In genomic region chr5:35971878-35972210, GRCh38 we compare ENCODE assay signal across 8 cellular contexts. TPM values are rescaled to one million over a fixed set of nuclear protein-coding genes. Genes with fewer than 3 reads are reported as not detected.
"Had no signal": no experiment of that assay in that cellular context is flagged by ENCODE, and none has a peak within 500 bp of the region (broad histone marks: within the 10 kb centered on the region; RNA-seq: fewer than 3 reads in every experiment).

No MANE protein-coding gene starts in this region.

- H3K4me3 ChIP-seq: K562 had no signal

- H3K27me3 Mint-ChIP-seq: IgD-negative memory B cell had no signal

- DNase-seq: IMR-90, KBM-7 had no signal

- H3K4me3 Mint-ChIP-seq: IgD-negative memory B cell had no signal

- H3K4me1 Mint-ChIP-seq: IgD-negative memory B cell had no signal

- H3K27ac ChIP-seq: HL-60 had no signal

- H3K27ac Mint-ChIP-seq: IgD-negative memory B cell had no signal

RNA-seq across cellular contexts. Expression of gene UGT3A1, which starts 19.3 kb away (rescaled TPM):
- total RNA-seq: HepG2, HT-29, HT1080, IMR-90, K562 had no signal
- polyA plus RNA-seq: HepG2, IgD-negative memory B cell, IMR-90, K562 had no signal

RNA-seq across cellular contexts. Expression of gene CAPSL, which starts 33.4 kb away (rescaled TPM):
- total RNA-seq: HepG2, HT-29, IMR-90, K562 had no signal
- polyA plus RNA-seq: HepG2, IgD-negative memory B cell, K562 had no signal
